Comparison of ENCODE assay signal across 8 cellular contexts in genomic region chr9:14314424-14314928, GRCh38. TPM values are rescaled to one million over a fixed set of nuclear protein-coding genes. Genes with fewer than 3 reads are reported as not detected.
A peak's percentile ranks its signal among the peaks of the same experiment; 100 is the strongest.
DNase-seq lines count a peak whose midpoint lies in the region; ATAC-seq and TF ChIP-seq lines count a peak whose summit lies in the region.

No MANE protein-coding gene starts in this region.

- H3K9ac ChIP-seq in iPS-18a (ENCODE audit: low read length) = peak overlapping the region; percentile 91

- peak overlapping the region; percentile 28 for H3K4me3 ChIP-seq in CD8-positive, alpha-beta memory T cell (ENCODE audit: low read length)
- H3K4me3 ChIP-seq in HEK293 (ENCODE audit: low read depth, low read length) (peak overlapping the region; percentile 98), brain microvascular endothelial cell (ENCODE audit: low read depth, low read length) (peak overlapping the region; percentile 73), iPS-18a (ENCODE audit: low read length) (peak overlapping the region; percentile 85), retinal pigment epithelial cell (ENCODE audit: low read length) (peak overlapping the region; percentile 98)

- CTCF ChIA-PET in CD8-positive, alpha-beta memory T cell (lab: Charles Lee) = no interaction called here
- CTCF ChIA-PET in HEK293 (lab: Yijun Ruan, JAX) = interaction anchor here (0.5 to 0.9 kb wide), 2 partner anchors 38 kb away, joined by 4 to 5 read pairs; no protein-coding TSS in a partner anchor

- H3K36me3 Mint-ChIP-seq in CD8-positive, alpha-beta memory T cell = no peaks in the 10 kb centered on the region

- no peak overlapping the region for H3K27ac ChIP-seq in CD8-positive, alpha-beta memory T cell (ENCODE audit: low read depth, low read length)
- peak overlapping the region; percentile 100 for H3K27ac ChIP-seq in HEK293 (ENCODE audit: extremely low read depth, low read depth, low read length)
- peak overlapping the region; percentile 88 for H3K27ac ChIP-seq in brain microvascular endothelial cell
- H3K27ac ChIP-seq in iPS-18a (ENCODE audit: low read length) = peak overlapping the region; percentile 64

- in situ Hi-C loops in brain microvascular endothelial cell (cut with HindIII; ENCODE audit: low pct_ligation_motif_present, low sequenced_read_pairs) = no loop called here

- peaks cover 23% of the 10 kb centered on the region for H3K27me3 ChIP-seq in CD8-positive, alpha-beta memory T cell (ENCODE audit: insufficient read depth, low read length, poor library complexity, severe bottlenecking)
- H3K27me3 ChIP-seq in brain microvascular endothelial cell (replicated peaks) = no peaks in the 10 kb centered on the region
- H3K27me3 ChIP-seq in iPS-18a (ENCODE audit: control insufficient read depth, insufficient read depth, low read length) = peaks cover 52% of the 10 kb centered on the region

- H3K4me1 Mint-ChIP-seq in CD8-positive, alpha-beta memory T cell = peaks cover 19 to 27% (median 25%) of the 10 kb centered on the region in 3 donors

- TF ChIP-seq CTCF in HEK293 (tag by site-specific recombination; IDR thresholded peaks at IDR 0.05) = no peak
- no peak for TF ChIP-seq CTCF in brain microvascular endothelial cell (IDR thresholded peaks at IDR 0.05; ENCODE audit: low read depth, low read length, missing control alignments)
- no peak for TF ChIP-seq CTCF in retinal pigment epithelial cell (conservative IDR thresholded peaks at IDR 0.05; ENCODE audit: low read depth, low read length)

- H3K27ac Mint-ChIP-seq in CD8-positive, alpha-beta memory T cell = peak overlapping the region in 3 of 8 donors; percentile 38 to 86 (median 42)

- H3K36me3 ChIP-seq in CD8-positive, alpha-beta memory T cell (ENCODE audit: insufficient read depth, low read length) = no peaks in the 10 kb centered on the region
- H3K36me3 ChIP-seq in HEK293 (ENCODE audit: control insufficient read depth in 2 of 2, insufficient read depth in 1 of 2, low read length in 2 of 2) = no peaks in the 10 kb centered on the region
- H3K36me3 ChIP-seq in brain microvascular endothelial cell (replicated peaks) = no peaks in the 10 kb centered on the region
- H3K36me3 ChIP-seq in iPS-18a (ENCODE audit: control insufficient read depth, low read depth, low read length) = no peaks in the 10 kb centered on the region

- H3K4me1 ChIP-seq in CD8-positive, alpha-beta memory T cell (ENCODE audit: insufficient read depth, low read length) = peaks cover 4% of the 10 kb centered on the region
- H3K4me1 ChIP-seq in HEK293 (ENCODE audit: control insufficient read depth, insufficient read depth, low read length) (peaks cover 25% of the 10 kb centered on the region), iPS-18a (ENCODE audit: control insufficient read depth, low read depth, low read length) (peaks cover 38% of the 10 kb centered on the region)

- peak overlapping the region; percentile 64 to 93 (median 85) for H3K4me3 Mint-ChIP-seq in CD8-positive, alpha-beta memory T cell

- peaks cover 0 to 9% (median 2%) of the 10 kb centered on the region in 5 donors for H3K9me3 Mint-ChIP-seq in CD8-positive, alpha-beta memory T cell

- ATAC-seq in GM19452 (IDR thresholded peaks at IDR 0.05; ENCODE audit: unreplicated experiment) (no peak), GM21423 (IDR thresholded peaks at IDR 0.05; ENCODE audit: unreplicated experiment) (no peak)

- no peak for DNase-seq in CD8-positive, alpha-beta memory T cell
- peak; percentile 89 for DNase-seq in NCI-H774 (lab: John Stamatoyannopoulos, UW)
- peak; percentile 90 for DNase-seq in brain microvascular endothelial cell
- peak; percentile 79 for DNase-seq in retinal pigment epithelial cell (ENCODE audit: low read depth)

- H3K9me3 ChIP-seq in CD8-positive, alpha-beta memory T cell (ENCODE audit: low read length) = no peaks in the 10 kb centered on the region
- H3K9me3 ChIP-seq in HEK293 (ENCODE audit: control insufficient read depth, insufficient read depth, low read depth, low read length) (no peaks in the 10 kb centered on the region), iPS-18a (ENCODE audit: control insufficient read depth, low read depth, low read length) (no peaks in the 10 kb centered on the region)

- H3K27me3 Mint-ChIP-seq in CD8-positive, alpha-beta memory T cell = peaks cover 47 to 63% of the 10 kb centered on the region in 2 donors

- POLR2A ChIA-PET in CD8-positive, alpha-beta memory T cell (lab: Charles Lee) = no interaction called here
- POLR2A ChIA-PET in HEK293 (lab: Yijun Ruan, JAX) = interaction anchor here (0.6 to 1.2 kb wide), 18 partner anchors 9 to 1133 kb away, joined by 3 to 12 read pairs (median 4); no protein-coding TSS in a partner anchor

TF ChIP-seq in HEK293, 187 proteins besides CTCF, POLR2A, EP300 and RAD21 (continues in another document):
- TF ChIP-seq ZNF548 (tag by site-specific recombination; IDR thresholded peaks at IDR 0.05) = no peak
- TF ChIP-seq ZNF292 (tag by site-specific recombination; IDR thresholded peaks at IDR 0.05; ENCODE audit: borderline replicate concordance, low read depth) = no peak
- no peak for TF ChIP-seq ZNF155 (tag by site-specific recombination; IDR thresholded peaks at IDR 0.05)
- TF ChIP-seq INSM2 (tag by site-specific recombination; IDR thresholded peaks at IDR 0.05) = peak; percentile 69; the same call in 1 of the 2 replicates
- TF ChIP-seq TCF7L2 (IDR thresholded peaks at IDR 0.05; ENCODE audit: borderline replicate concordance, low read depth, low read length) = no peak
- no peak for TF ChIP-seq ZNF23 (tag by site-specific recombination; IDR thresholded peaks at IDR 0.05; ENCODE audit: borderline replicate concordance)
- TF ChIP-seq ZNF324 (tag by site-specific recombination; IDR thresholded peaks at IDR 0.05) = no peak
- TF ChIP-seq ZNF157 (tag by site-specific recombination; IDR thresholded peaks at IDR 0.05) = no peak
- no peak for TF ChIP-seq KLF1 (tag by site-specific recombination; IDR thresholded peaks at IDR 0.05)
- TF ChIP-seq ZNF521 (tag by site-specific recombination; IDR thresholded peaks at IDR 0.05) = no peak
- no peak for TF ChIP-seq MZF1 (tag by site-specific recombination; IDR thresholded peaks at IDR 0.05; ENCODE audit: borderline replicate concordance)
- TF ChIP-seq SP2 (tag by site-specific recombination; IDR thresholded peaks at IDR 0.05) = peak; percentile 54
- TF ChIP-seq ZNF529 (tag by site-specific recombination; IDR thresholded peaks at IDR 0.05; ENCODE audit: insufficient replicate concordance) = no peak
- no peak for TF ChIP-seq ZNF776 (tag by site-specific recombination; IDR thresholded peaks at IDR 0.05; ENCODE audit: borderline replicate concordance)
- TF ChIP-seq ZNF426 (tag by site-specific recombination; IDR thresholded peaks at IDR 0.05) = no peak
- TF ChIP-seq ATF2 (tag by site-specific recombination; IDR thresholded peaks at IDR 0.05; ENCODE audit: low read depth) = no peak
- no peak for TF ChIP-seq ZNF404 (tag by site-specific recombination; IDR thresholded peaks at IDR 0.05)
- TF ChIP-seq ZNF473 (tag by site-specific recombination; IDR thresholded peaks at IDR 0.05) = no peak
- TF ChIP-seq ZSCAN16 (tag by site-specific recombination; IDR thresholded peaks at IDR 0.05) = no peak
- no peak for TF ChIP-seq ZNF148 (tag by site-specific recombination; IDR thresholded peaks at IDR 0.05; ENCODE audit: borderline replicate concordance)
- no peak for TF ChIP-seq ZNF664 (tag by site-specific recombination; IDR thresholded peaks at IDR 0.05)
- TF ChIP-seq ZNF544 (tag by site-specific recombination; IDR thresholded peaks at IDR 0.05) = no peak
- no peak for TF ChIP-seq ZNF121 (tag by site-specific recombination; IDR thresholded peaks at IDR 0.05)

RNA-seq across cellular contexts. Expression of gene NFIB, which starts 0.5 kb away (rescaled TPM):
- not detected for total RNA-seq in CD8-positive, alpha-beta memory T cell
- polyA plus RNA-seq in CD8-positive, alpha-beta memory T cell = not detected

Comparison
In these comparisons a context has a peak if more than half of its experiments do, and no peak if none do; other contexts are left out.
1. DNase-seq: peak in NCI-H774 (single experiment), brain microvascular endothelial cell (single experiment) and retinal pigment epithelial cell (single experiment); none in CD8-positive, alpha-beta memory T cell (0 of 5).
2. H3K4me3 ChIP-seq: peak in every context shown above with its lines; median percentile 98 in HEK293; 98 in retinal pigment epithelial cell; 85 in iPS-18a; 73 in brain microvascular endothelial cell; 28 in CD8-positive, alpha-beta memory T cell.